Comparison of ENCODE assay signal across 1 cellular context in the genomic region with DNA sequence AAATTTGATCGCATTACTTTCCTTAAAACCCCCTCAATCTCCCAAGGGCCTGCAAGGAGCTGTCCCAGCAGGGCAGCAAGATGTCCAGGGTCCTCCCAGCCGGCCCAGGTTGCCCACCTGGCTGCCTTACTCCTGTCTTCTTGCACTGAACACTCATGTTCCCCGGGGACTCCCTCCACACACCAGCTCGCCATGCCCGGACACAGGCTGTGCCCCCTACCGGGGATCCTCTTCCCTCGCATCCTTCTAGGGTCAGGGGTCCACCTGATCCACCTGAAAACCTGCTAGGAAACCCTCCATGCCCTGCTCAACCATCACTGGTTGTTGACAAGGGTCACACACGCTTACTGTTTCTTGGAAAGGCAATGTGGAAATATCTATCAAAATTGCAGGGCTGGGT.
TF ChIP-seq lines count a peak whose summit lies in the region.

No MANE protein-coding gene starts in this region.

TF ChIP-seq in K562, 482 proteins besides CTCF, POLR2A, EP300 and RAD21 (continued from another document):
- TF ChIP-seq, protein P1, sequence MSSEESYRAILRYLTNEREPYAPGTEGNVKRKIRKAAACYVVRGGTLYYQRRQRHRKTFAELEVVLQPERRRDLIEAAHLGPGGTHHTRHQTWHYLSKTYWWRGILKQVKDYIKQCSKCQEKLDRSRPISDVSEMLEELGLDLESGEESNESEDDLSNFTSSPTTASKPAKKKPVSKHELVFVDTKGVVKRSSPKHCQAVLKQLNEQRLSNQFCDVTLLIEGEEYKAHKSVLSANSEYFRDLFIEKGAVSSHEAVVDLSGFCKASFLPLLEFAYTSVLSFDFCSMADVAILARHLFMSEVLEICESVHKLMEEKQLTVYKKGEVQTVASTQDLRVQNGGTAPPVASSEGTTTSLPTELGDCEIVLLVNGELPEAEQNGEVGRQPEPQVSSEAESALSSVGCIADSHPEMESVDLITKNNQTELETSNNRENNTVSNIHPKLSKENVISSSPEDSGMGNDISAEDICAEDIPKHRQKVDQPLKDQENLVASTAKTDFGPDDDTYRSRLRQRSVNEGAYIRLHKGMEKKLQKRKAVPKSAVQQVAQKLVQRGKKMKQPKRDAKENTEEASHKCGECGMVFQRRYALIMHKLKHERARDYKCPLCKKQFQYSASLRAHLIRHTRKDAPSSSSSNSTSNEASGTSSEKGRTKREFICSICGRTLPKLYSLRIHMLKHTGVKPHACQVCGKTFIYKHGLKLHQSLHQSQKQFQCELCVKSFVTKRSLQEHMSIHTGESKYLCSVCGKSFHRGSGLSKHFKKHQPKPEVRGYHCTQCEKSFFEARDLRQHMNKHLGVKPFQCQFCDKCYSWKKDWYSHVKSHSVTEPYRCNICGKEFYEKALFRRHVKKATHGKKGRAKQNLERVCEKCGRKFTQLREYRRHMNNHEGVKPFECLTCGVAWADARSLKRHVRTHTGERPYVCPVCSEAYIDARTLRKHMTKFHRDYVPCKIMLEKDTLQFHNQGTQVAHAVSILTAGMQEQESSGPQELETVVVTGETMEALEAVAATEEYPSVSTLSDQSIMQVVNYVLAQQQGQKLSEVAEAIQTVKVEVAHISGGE (CRISPR knock-in tag; IDR thresholded peaks at IDR 0.05), result no peak
- TF ChIP-seq ZNF785 (CRISPR knock-in tag; IDR thresholded peaks at IDR 0.05) (no peak), ZNF239 (CRISPR knock-in tag; IDR thresholded peaks at IDR 0.05) (no peak)
